In the genomic region with DNA sequence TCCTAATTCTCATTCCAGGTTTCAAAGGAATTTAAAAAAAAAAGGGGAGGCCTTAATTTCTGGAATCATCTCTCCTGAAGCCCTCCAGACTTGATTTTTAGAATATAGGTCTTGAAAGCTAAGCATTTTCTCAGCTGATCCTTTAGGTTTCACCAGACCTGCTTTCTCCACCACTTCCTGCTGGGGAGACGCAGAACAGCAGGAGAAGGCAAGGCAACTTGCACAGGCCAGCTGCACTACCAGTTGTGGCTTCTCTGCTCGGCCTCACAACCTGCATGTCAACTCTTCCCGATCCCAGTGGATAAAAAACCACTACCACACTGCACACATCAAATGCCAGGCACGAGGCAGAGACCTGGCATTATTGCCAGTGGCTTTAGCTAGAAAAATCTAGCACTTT, we compare ENCODE assay signal across 1 cellular context.
TF ChIP-seq lines count a peak whose summit lies in the region.

No MANE protein-coding gene starts in this region.

TF ChIP-seq in WTC11, 78 proteins besides CTCF, POLR2A, EP300 and RAD21 (continued from another document):
- TF ChIP-seq, protein P1, sequence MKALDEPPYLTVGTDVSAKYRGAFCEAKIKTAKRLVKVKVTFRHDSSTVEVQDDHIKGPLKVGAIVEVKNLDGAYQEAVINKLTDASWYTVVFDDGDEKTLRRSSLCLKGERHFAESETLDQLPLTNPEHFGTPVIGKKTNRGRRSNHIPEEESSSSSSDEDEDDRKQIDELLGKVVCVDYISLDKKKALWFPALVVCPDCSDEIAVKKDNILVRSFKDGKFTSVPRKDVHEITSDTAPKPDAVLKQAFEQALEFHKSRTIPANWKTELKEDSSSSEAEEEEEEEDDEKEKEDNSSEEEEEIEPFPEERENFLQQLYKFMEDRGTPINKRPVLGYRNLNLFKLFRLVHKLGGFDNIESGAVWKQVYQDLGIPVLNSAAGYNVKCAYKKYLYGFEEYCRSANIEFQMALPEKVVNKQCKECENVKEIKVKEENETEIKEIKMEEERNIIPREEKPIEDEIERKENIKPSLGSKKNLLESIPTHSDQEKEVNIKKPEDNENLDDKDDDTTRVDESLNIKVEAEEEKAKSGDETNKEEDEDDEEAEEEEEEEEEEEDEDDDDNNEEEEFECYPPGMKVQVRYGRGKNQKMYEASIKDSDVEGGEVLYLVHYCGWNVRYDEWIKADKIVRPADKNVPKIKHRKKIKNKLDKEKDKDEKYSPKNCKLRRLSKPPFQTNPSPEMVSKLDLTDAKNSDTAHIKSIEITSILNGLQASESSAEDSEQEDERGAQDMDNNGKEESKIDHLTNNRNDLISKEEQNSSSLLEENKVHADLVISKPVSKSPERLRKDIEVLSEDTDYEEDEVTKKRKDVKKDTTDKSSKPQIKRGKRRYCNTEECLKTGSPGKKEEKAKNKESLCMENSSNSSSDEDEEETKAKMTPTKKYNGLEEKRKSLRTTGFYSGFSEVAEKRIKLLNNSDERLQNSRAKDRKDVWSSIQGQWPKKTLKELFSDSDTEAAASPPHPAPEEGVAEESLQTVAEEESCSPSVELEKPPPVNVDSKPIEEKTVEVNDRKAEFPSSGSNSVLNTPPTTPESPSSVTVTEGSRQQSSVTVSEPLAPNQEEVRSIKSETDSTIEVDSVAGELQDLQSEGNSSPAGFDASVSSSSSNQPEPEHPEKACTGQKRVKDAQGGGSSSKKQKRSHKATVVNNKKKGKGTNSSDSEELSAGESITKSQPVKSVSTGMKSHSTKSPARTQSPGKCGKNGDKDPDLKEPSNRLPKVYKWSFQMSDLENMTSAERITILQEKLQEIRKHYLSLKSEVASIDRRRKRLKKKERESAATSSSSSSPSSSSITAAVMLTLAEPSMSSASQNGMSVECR (CRISPR knock-in tag; IDR thresholded peaks at IDR 0.05; ENCODE audit: borderline replicate concordance) = no peak
- TF ChIP-seq ZNF396 (CRISPR knock-in tag; IDR thresholded peaks at IDR 0.05; ENCODE audit: borderline replicate concordance) = no peak
- TF ChIP-seq ZNF416 (CRISPR knock-in tag; IDR thresholded peaks at IDR 0.05) = no peak
- no peak for TF ChIP-seq KAT7 (CRISPR knock-in tag; IDR thresholded peaks at IDR 0.05; ENCODE audit: borderline replicate concordance)
- no peak for TF ChIP-seq CBFB (CRISPR knock-in tag; IDR thresholded peaks at IDR 0.05; ENCODE audit: low read depth)
- TF ChIP-seq ZNF425 (CRISPR knock-in tag; conservative IDR thresholded peaks at IDR 0.05) = no peak
- no peak for TF ChIP-seq TCF7 (CRISPR knock-in tag; IDR thresholded peaks at IDR 0.05; ENCODE audit: low read depth)
- TF ChIP-seq, protein P2, sequence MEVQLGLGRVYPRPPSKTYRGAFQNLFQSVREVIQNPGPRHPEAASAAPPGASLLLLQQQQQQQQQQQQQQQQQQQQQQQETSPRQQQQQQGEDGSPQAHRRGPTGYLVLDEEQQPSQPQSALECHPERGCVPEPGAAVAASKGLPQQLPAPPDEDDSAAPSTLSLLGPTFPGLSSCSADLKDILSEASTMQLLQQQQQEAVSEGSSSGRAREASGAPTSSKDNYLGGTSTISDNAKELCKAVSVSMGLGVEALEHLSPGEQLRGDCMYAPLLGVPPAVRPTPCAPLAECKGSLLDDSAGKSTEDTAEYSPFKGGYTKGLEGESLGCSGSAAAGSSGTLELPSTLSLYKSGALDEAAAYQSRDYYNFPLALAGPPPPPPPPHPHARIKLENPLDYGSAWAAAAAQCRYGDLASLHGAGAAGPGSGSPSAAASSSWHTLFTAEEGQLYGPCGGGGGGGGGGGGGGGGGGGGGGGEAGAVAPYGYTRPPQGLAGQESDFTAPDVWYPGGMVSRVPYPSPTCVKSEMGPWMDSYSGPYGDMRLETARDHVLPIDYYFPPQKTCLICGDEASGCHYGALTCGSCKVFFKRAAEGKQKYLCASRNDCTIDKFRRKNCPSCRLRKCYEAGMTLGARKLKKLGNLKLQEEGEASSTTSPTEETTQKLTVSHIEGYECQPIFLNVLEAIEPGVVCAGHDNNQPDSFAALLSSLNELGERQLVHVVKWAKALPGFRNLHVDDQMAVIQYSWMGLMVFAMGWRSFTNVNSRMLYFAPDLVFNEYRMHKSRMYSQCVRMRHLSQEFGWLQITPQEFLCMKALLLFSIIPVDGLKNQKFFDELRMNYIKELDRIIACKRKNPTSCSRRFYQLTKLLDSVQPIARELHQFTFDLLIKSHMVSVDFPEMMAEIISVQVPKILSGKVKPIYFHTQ (CRISPR knock-in tag; IDR thresholded peaks at IDR 0.05) = no peak
